2 cellular contexts compared by ENCODE assay signal in the genomic region with DNA sequence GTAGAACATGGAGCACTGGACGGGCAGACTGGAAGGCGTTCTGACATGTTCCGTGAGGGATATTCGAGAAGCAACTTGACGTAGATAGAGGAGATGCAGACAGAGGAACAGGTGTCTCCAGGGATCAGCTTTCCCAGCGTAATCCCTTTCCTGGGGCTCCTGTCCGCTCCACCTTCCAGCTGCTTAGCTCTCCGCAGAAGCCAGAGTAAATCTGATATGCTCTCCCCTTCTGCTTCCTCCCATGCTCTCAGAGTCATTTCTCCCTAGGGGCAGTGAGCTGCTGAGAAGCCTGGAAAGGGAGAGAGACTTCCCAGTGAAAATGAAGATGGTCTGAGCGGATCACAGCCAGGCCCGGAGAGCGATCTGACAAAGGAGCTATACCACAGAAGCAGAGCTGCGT.
TF ChIP-seq lines count a peak whose summit lies in the region.

No MANE protein-coding gene starts in this region.

TF ChIP-seq in SK-N-SH, 30 proteins besides CTCF, POLR2A, EP300 and RAD21:
- no peak for TF ChIP-seq ZBTB33 (IDR thresholded peaks at IDR 0.05; ENCODE audit: borderline replicate concordance, low read depth)
- TF ChIP-seq MXI1 (IDR thresholded peaks at IDR 0.05; ENCODE audit: low read depth, low read length), result no peak
- TF ChIP-seq USF2 (IDR thresholded peaks at IDR 0.05; ENCODE audit: borderline replicate concordance, low read depth, low read length), result no peak
- TF ChIP-seq FOXJ3 (CRISPR knock-in tag; IDR thresholded peaks at IDR 0.05), result no peak
- TF ChIP-seq RFX5 (IDR thresholded peaks at IDR 0.05; ENCODE audit: low read length), result no peak
- TF ChIP-seq ELF1 (IDR thresholded peaks at IDR 0.05), result no peak
- no peak for TF ChIP-seq RCOR1 (IDR thresholded peaks at IDR 0.05; ENCODE audit: low read length)
- no peak for TF ChIP-seq CHD2 (IDR thresholded peaks at IDR 0.05; ENCODE audit: low read length, partially characterized antibody)
- TF ChIP-seq TEAD4 (IDR thresholded peaks at IDR 0.05; ENCODE audit: borderline replicate concordance, insufficient read depth), result no peak
- TF ChIP-seq POLR2AphosphoS5 (IDR thresholded peaks at IDR 0.05; ENCODE audit: low read depth, low read length), result no peak

TF ChIP-seq in SK-N-SH treated with all-trans-retinoic acid at 6 μM for 48 hours, 23 proteins besides CTCF, POLR2A, EP300 and RAD21 (continued from another document):
- TF ChIP-seq PATZ1 (CRISPR knock-in tag; IDR thresholded peaks at IDR 0.05; ENCODE audit: borderline replicate concordance) (no peak), ZNF70 (CRISPR knock-in tag; IDR thresholded peaks at IDR 0.05) (no peak), CREB5 (CRISPR knock-in tag; IDR thresholded peaks at IDR 0.05; ENCODE audit: low read depth) (no peak), ARNTL (CRISPR knock-in tag; IDR thresholded peaks at IDR 0.05; ENCODE audit: borderline replicate concordance, low read depth) (no peak), ZFP3 (CRISPR knock-in tag; IDR thresholded peaks at IDR 0.05) (no peak), CSRNP3 (CRISPR knock-in tag; IDR thresholded peaks at IDR 0.05) (no peak), OSR1 (CRISPR knock-in tag; IDR thresholded peaks at IDR 0.05) (no peak), ZNF565 (CRISPR knock-in tag; conservative IDR thresholded peaks at IDR 0.05; ENCODE audit: low read depth) (no peak), ZNF8 (CRISPR knock-in tag; IDR thresholded peaks at IDR 0.05) (no peak), BACH2 (CRISPR knock-in tag; IDR thresholded peaks at IDR 0.05; ENCODE audit: borderline replicate concordance) (no peak)
